17 cellular contexts compared by ENCODE assay signal in genomic region chr18:45820144-45820745, GRCh38. TPM values are rescaled to one million over a fixed set of nuclear protein-coding genes. Genes with fewer than 3 reads are reported as not detected.
DNase-seq lines count a peak whose midpoint lies in the region; ATAC-seq and TF ChIP-seq lines count a peak whose summit lies in the region.
"Had no signal": no experiment of that assay in that cellular context is flagged by ENCODE, and none has a peak within 500 bp of the region (broad histone marks: within the 10 kb centered on the region; RNA-seq: fewer than 3 reads in every experiment).

No MANE protein-coding gene starts in this region.

- H4K20me1 ChIP-seq in hepatocyte (ENCODE audit: insufficient read depth, poor library complexity, severe bottlenecking), result no peaks in the 10 kb centered on the region

- DNase-seq in AML-193 (lab: John Stamatoyannopoulos, UW), result peak; percentile 70 to 75
- DNase-seq in CD14-positive monocyte (ENCODE audit: low spot score), result no peak
- peak; percentile 63 for DNase-seq in NCI-H2171 (lab: John Stamatoyannopoulos, UW)
- no peak for DNase-seq in left lobe of liver (ENCODE audit: low spot score)
- no peak for DNase-seq in stimulated activated naive CD8-positive, alpha-beta T cell treated with anti-CD3 and anti-CD28 coated beads, Interleukin-15, Interleukin-2, amounts not matched to agents 100 U/mL and 50 U/mL, for 24 hours
- DNase-seq in OCI-M2 (lab: John Stamatoyannopoulos, UW; ENCODE audit: unreplicated experiment), result no peak
- no peak for DNase-seq in hepatocyte (ENCODE audit: low spot score)
- DNase-seq: BE2C; CD8-positive, alpha-beta T cell; H7; NCI-H1436 treated with DMSO at 0.1 percent for 48 hours; NCI-H2029 treated with DMSO at 0.1 percent for 48 hours; NCI-H345; NCI-H526 treated with DMSO at 0.1 percent for 48 hours; NK-92 treated with Interleukin-12 subunit alpha and Interleukin-12 subunit beta, amount 100 ng/mL, for 24 hours; PC-9 had no signal

- peak; percentile 84 for ATAC-seq in left lobe of liver
- no peak for ATAC-seq in stimulated activated naive CD8-positive, alpha-beta T cell treated with anti-CD3 and anti-CD28 coated beads, Interleukin-15, Interleukin-2, amounts not matched to agents 100 U/mL and 50 U/mL, for 24 hours
- ATAC-seq: CD8-positive, alpha-beta T cell had no signal

- no peaks in the 10 kb centered on the region for H3K4me1 ChIP-seq in hepatocyte (ENCODE audit: insufficient read depth)
- H3K4me1 ChIP-seq: BE2C had no signal

- H3K9me3 Mint-ChIP-seq in CD14-positive monocyte, result peaks cover 0 to 8% (median 4%) of the 10 kb centered on the region in 7 donors

- H3K4me3 ChIP-seq in hepatocyte, result no peak overlapping the region
- H3K4me3 ChIP-seq: PC-9 had no signal

- peaks cover 34% of the 10 kb centered on the region for H3K4me1 Mint-ChIP-seq in CD14-positive monocyte

- no peaks in the 10 kb centered on the region for H3K9me3 ChIP-seq in hepatocyte (ENCODE audit: low read depth)
- H3K9me3 ChIP-seq: BE2C had no signal

- no peaks in the 10 kb centered on the region for H3K36me3 ChIP-seq in hepatocyte (replicated peaks; ENCODE audit: insufficient read depth, low read depth)
- H3K36me3 ChIP-seq: BE2C had no signal

- H3K27me3 Mint-ChIP-seq in CD14-positive monocyte (ENCODE audit: low read depth in 3 of 3), result no peaks in the 10 kb centered on the region

- H3K4me3 Mint-ChIP-seq in CD14-positive monocyte, result no peak overlapping the region
- H3K4me3 Mint-ChIP-seq: CD8-positive, alpha-beta T cell had no signal

- H3K27ac ChIP-seq in hepatocyte, result no peak overlapping the region
- H3K27ac ChIP-seq: PC-9 had no signal

- H2AFZ ChIP-seq in hepatocyte, result no peak overlapping the region
- H2AFZ ChIP-seq: PC-9 had no signal

- H3K27me3 ChIP-seq in hepatocyte, result no peaks in the 10 kb centered on the region

- TF ChIP-seq CTCF in CD14-positive monocyte (IDR thresholded peaks at IDR 0.05), result no peak
- TF ChIP-seq CTCF in hepatocyte (IDR thresholded peaks at IDR 0.05; ENCODE audit: poor library complexity), result no peak

- H3K4me2 ChIP-seq in hepatocyte, result no peak overlapping the region
- H3K4me2 ChIP-seq: PC-9 had no signal

- peak overlapping the region in 6 of 7 donors; percentile 15 to 79 (median 64) for H3K27ac Mint-ChIP-seq in CD14-positive monocyte
- H3K27ac Mint-ChIP-seq: CD8-positive, alpha-beta T cell had no signal

- WGBS in hepatocyte (ENCODE audit: low lambda C conversion rate, missing lambda C conversion rate), result 71% methylated on average over 3 of the region's 3 CpGs

- no peaks in the 10 kb centered on the region for H3K9me2 ChIP-seq in hepatocyte (replicated peaks; ENCODE audit: insufficient read depth)

- H3K36me3 Mint-ChIP-seq in CD14-positive monocyte, result no peaks in the 10 kb centered on the region
- H3K36me3 Mint-ChIP-seq: CD8-positive, alpha-beta T cell had no signal

- H3K79me2 ChIP-seq in hepatocyte, result no peaks in the 10 kb centered on the region

- intact Hi-C loops in CD14-positive monocyte (cut with micrococcal nuclease), result no loop called here

RNA-seq across cellular contexts. Expression of gene SIGLEC15, which starts 5.2 kb away (rescaled TPM):
- 1 to 10 TPM; 7.8 to 9.9 TPM for polyA plus RNA-seq in CD14-positive monocyte
- total RNA-seq in left lobe of liver, result 0.20 TPM
- total RNA-seq in hepatocyte, result 0.24 and 0.30 TPM in 2 replicates
- 1.3 and 1.5 TPM in 2 replicates for polyA plus RNA-seq in hepatocyte
- total RNA-seq: CD8-positive, alpha-beta T cell; H7; SK-MEL-5 had no signal

Comparison
In these comparisons a context has a peak if more than half of its experiments do, and no peak if none do; other contexts are left out.
1. DNase-seq: peak in AML-193 (2 of 2) and NCI-H2171 (single experiment); none in CD14-positive monocyte (single experiment), left lobe of liver (single experiment), stimulated activated naive CD8-positive, alpha-beta T cell treated with anti-CD3 and anti-CD28 coated beads, Interleukin-15, Interleukin-2, amounts not matched to agents 100 U/mL and 50 U/mL, for 24 hours (single experiment), OCI-M2 (single experiment) and hepatocyte (single experiment).